In the genomic region with DNA sequence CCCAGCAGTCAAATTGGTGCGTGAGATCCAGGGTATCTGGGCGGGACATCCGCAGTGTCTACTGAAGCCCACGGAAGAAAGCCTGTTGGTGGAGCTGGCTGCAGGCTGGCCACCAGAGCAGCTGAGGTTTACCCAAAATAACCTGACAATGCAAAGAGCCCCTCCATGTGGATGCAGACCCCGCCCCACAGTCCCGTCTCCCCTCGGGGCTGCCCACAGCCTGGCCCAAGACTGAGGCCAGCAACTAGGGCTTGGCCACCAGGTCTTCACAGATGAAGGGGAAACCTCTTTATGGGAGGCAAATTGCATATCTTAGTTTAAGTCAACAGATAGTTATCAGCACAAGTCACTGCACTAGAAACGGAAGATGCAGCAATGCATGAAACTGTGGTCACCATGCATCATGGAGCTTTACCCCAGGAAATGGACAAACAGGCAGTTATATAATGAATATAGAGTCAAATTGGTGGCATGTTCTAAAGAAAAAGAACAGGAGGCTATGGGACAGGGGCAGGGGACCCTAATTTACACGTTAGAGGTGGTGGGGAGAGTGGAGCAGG, we compare ENCODE assay signal across 14 cellular contexts.
DNase-seq lines count a peak whose midpoint lies in the region; ATAC-seq and TF ChIP-seq lines count a peak whose summit lies in the region.
"Had no signal": no experiment of that assay in that cellular context is flagged by ENCODE, and none has a peak within 500 bp of the region (broad histone marks: within the 10 kb centered on the region; RNA-seq: fewer than 3 reads in every experiment).

No MANE protein-coding gene starts in this region.

- TF ChIP-seq CTCF in GM12865 (IDR thresholded peaks at IDR 0.05; ENCODE audit: insufficient read depth, low read depth, low read length, missing control alignments), result no peak
- TF ChIP-seq CTCF in brain (conservative IDR thresholded peaks at IDR 0.05), result no peak

- DNase-seq in GM12865 (ENCODE audit: low read depth) (peak; percentile 8), mesenchymal stem cell (no peak), posterior vena cava (ENCODE audit: low spot score) (no peak), hypothalamus (lab: John Stamatoyannopoulos, UW) (no peak), epidermal melanocyte (ENCODE audit: insufficient read length, low spot score) (no peak)
- no peak for DNase-seq in effector memory CD8-positive, alpha-beta T cell
- DNase-seq: BE2C; CD8-positive, alpha-beta T cell; NCI-H1417 treated with DMSO at 0.1 percent for 48 hours; NCI-H1930; NCI-H69; RPMI8226 had no signal

- H3K36me3 ChIP-seq in mesenchymal stem cell (ENCODE audit: control insufficient read depth in 1 of 2, insufficient read depth in 2 of 2, low read depth in 1 of 2, low read length in 2 of 2), result peaks cover 0 to 6% of the 10 kb centered on the region in 2 experiments
- H3K36me3 ChIP-seq: BE2C had no signal

- H3K79me1 ChIP-seq in mesenchymal stem cell (replicated peaks; ENCODE audit: low read length, poor library complexity, severe bottlenecking), result peaks cover 8% of the 10 kb centered on the region

- 91% methylated on average over 9 of the region's 9 CpGs for WGBS in mesenchymal stem cell

- H4K91ac ChIP-seq in mesenchymal stem cell (ENCODE audit: low read length), result peak overlapping the region; percentile 6

- H3K4me3 Mint-ChIP-seq in brain, result no peak overlapping the region
- H3K4me3 Mint-ChIP-seq in effector memory CD8-positive, alpha-beta T cell, result no peak overlapping the region
- H3K4me3 Mint-ChIP-seq: CD8-positive, alpha-beta T cell had no signal

- H3K18ac ChIP-seq in mesenchymal stem cell (ENCODE audit: low read depth in 1 of 2, low read length in 2 of 2), result peak overlapping the region; percentile 3 to 62

- no peak overlapping the region for H2BK120ac ChIP-seq in mesenchymal stem cell (ENCODE audit: low read depth, low read length)

- no peaks in the 10 kb centered on the region for H3K9me3 ChIP-seq in mesenchymal stem cell (ENCODE audit: control insufficient read depth, low read length)
- H3K9me3 ChIP-seq: BE2C had no signal

- no peaks in the 10 kb centered on the region for H3K27me3 ChIP-seq in mesenchymal stem cell (ENCODE audit: control insufficient read depth in 1 of 2, insufficient read depth in 1 of 2, low read length in 2 of 2)
- H3K27me3 ChIP-seq: BE2C had no signal

- peak overlapping the region; percentile 78 for H2AK5ac ChIP-seq in mesenchymal stem cell (ENCODE audit: low read length, severe bottlenecking)

- H3K36me3 Mint-ChIP-seq in brain, result peaks cover 47% of the 10 kb centered on the region
- H3K36me3 Mint-ChIP-seq in effector memory CD8-positive, alpha-beta T cell (ENCODE audit: insufficient read depth), result no peaks in the 10 kb centered on the region
- H3K36me3 Mint-ChIP-seq: CD8-positive, alpha-beta T cell had no signal

- no peak overlapping the region for H3K14ac ChIP-seq in mesenchymal stem cell (ENCODE audit: low read length in 2 of 2)

- H3K27me3 Mint-ChIP-seq in brain, result no peaks in the 10 kb centered on the region
- H3K27me3 Mint-ChIP-seq in effector memory CD8-positive, alpha-beta T cell, result peaks cover 44 to 53% of the 10 kb centered on the region in 2 donors

- peaks cover 36% of the 10 kb centered on the region for H3K4me1 ChIP-seq in mesenchymal stem cell (ENCODE audit: control insufficient read depth, insufficient read depth, low read depth, low read length)
- H3K4me1 ChIP-seq: BE2C had no signal

- H2BK5ac ChIP-seq in mesenchymal stem cell (ENCODE audit: low read depth, low read length, poor library complexity, severe bottlenecking), result no peak overlapping the region

- no peaks in the 10 kb centered on the region for H3K9me3 Mint-ChIP-seq in brain
- no peaks in the 10 kb centered on the region for H3K9me3 Mint-ChIP-seq in effector memory CD8-positive, alpha-beta T cell
- H3K9me3 Mint-ChIP-seq: CD8-positive, alpha-beta T cell had no signal

- no peak overlapping the region for H2BK15ac ChIP-seq in mesenchymal stem cell (ENCODE audit: low read depth, poor library complexity, severe bottlenecking)

- no peak overlapping the region for H3K4me2 ChIP-seq in mesenchymal stem cell (ENCODE audit: low read length, poor library complexity, severe bottlenecking)

- peak overlapping the region; percentile 46 for H4K8ac ChIP-seq in mesenchymal stem cell (ENCODE audit: low read length)

- H3K27ac Mint-ChIP-seq in brain, result peak overlapping the region in 3 of 5 experiments; percentile 4 to 25 (median 22)
- H3K27ac Mint-ChIP-seq in effector memory CD8-positive, alpha-beta T cell, result no peak overlapping the region
- H3K27ac Mint-ChIP-seq: CD8-positive, alpha-beta T cell had no signal

- H3K4me3 ChIP-seq in GM12865 (ENCODE audit: low read depth, low read length) (no peak overlapping the region), mesenchymal stem cell (ENCODE audit: insufficient read depth in 1 of 2, low read depth in 1 of 2, low read length in 2 of 2) (no peak overlapping the region)
- H3K4me3 ChIP-seq: K562 had no signal

- intact Hi-C loops in posterior vena cava (cut with DNase I), result no loop called here

- no peak overlapping the region for H3K9ac ChIP-seq in mesenchymal stem cell (ENCODE audit: low read length)

- no peak overlapping the region for H2AFZ ChIP-seq in mesenchymal stem cell (ENCODE audit: low read depth, low read length)

- H3K4me1 Mint-ChIP-seq in brain, result peaks cover 35% of the 10 kb centered on the region
- no peaks in the 10 kb centered on the region for H3K4me1 Mint-ChIP-seq in effector memory CD8-positive, alpha-beta T cell (ENCODE audit: low read depth in 2 of 2)

- H2BK12ac ChIP-seq in mesenchymal stem cell (ENCODE audit: low read length in 2 of 2), result peak overlapping the region in 1 of 2 experiments; percentile 20

- H3K27ac ChIP-seq in mesenchymal stem cell (ENCODE audit: low read length, poor library complexity, severe bottlenecking), result peak overlapping the region; percentile 8

- no peak overlapping the region for H3K4ac ChIP-seq in mesenchymal stem cell (ENCODE audit: low read depth in 1 of 2, low read length in 2 of 2)

- ATAC-seq in effector memory CD8-positive, alpha-beta T cell (replicated peaks), result no peak
- ATAC-seq: CD8-positive, alpha-beta T cell; K562 had no signal

- no peak overlapping the region for H3K23ac ChIP-seq in mesenchymal stem cell (ENCODE audit: low read length in 2 of 2)

Comparison
In these comparisons a context has a peak if more than half of its experiments do, and no peak if none do; other contexts are left out.
1. H3K27ac Mint-ChIP-seq: peak in brain (3 of 5); none in effector memory CD8-positive, alpha-beta T cell (0 of 2).